ENCODE assay signal across 27 cellular contexts in genomic region chr9:108860354-108860753, GRCh38.
DNase-seq lines count a peak whose midpoint lies in the region; ATAC-seq lines count a peak whose summit lies in the region.
"Had no signal": no experiment of that assay in that cellular context is flagged by ENCODE, and none has a peak within 500 bp of the region (broad histone marks: within the 10 kb centered on the region; RNA-seq: fewer than 3 reads in every experiment).

No MANE protein-coding gene starts in this region.

- no peaks in the 10 kb centered on the region for H3K9me3 ChIP-seq in SK-N-MC (ENCODE audit: low read depth, low read length)
- H3K9me3 ChIP-seq: BLaER1, body of pancreas, pancreas, stomach, tibial artery had no signal

- ATAC-seq in HG02798 (IDR thresholded peaks at IDR 0.05; ENCODE audit: poor library complexity, unreplicated experiment) (no peak), GM21529 (IDR thresholded peaks at IDR 0.05; ENCODE audit: unreplicated experiment) (no peak)
- ATAC-seq: body of pancreas, left cardiac atrium, pancreas, SK-N-SH treated with all-trans-retinoic acid at 6 μM for 48 hours had no signal

- no peak overlapping the region for H3K9ac ChIP-seq in SK-N-MC (ENCODE audit: insufficient read length)
- H3K9ac ChIP-seq: BLaER1 had no signal

- DNase-seq in HCEC 1CT (peak; percentile 11), MV-4-11 (lab: John Stamatoyannopoulos, UW) (peak; percentile 69), SK-N-MC (ENCODE audit: low read depth, low spot score) (peak; percentile 10), fibroblast of gingiva (ENCODE audit: low read depth) (peak; percentile 32), AG08395 (ENCODE audit: low spot score) (no peak)
- DNase-seq: ACHN; activated CD4-positive, alpha-beta T cell treated with anti-CD3 and anti-CD28 coated beads for 4 hours; activated CD8-positive, alpha-beta memory T cell treated with anti-CD3 and anti-CD28 coated beads for 24 hours; activated gamma-delta T cell treated with Interleukin-2 at 50 U/mL for 16 hours; activated T-cell treated with anti-CD3 and anti-CD28 coated beads, Interleukin-2, amount 50 U/mL, for 1 hour; body of pancreas; COR-L47; foreskin melanocyte; left cardiac atrium; NCI-H146; NCI-H526 treated with DMSO at 0.1 percent for 48 hours; pancreas; retina; stimulated activated CD4-positive, alpha-beta T cell treated with anti-CD3 and anti-CD28 coated beads, Interleukin-2, amount 100 ng/mL, for 24 hours; stomach; tibial artery had no signal

- no peak overlapping the region for H3K27ac ChIP-seq in SK-N-MC
- H3K27ac ChIP-seq: BLaER1, body of pancreas, pancreas, RWPE1, stomach, tibial artery, VCaP had no signal

- no peak overlapping the region for H3K4me3 ChIP-seq in SK-N-MC
- H3K4me3 ChIP-seq: BLaER1, body of pancreas, pancreas, stomach, tibial artery had no signal

- no peaks in the 10 kb centered on the region for H3K36me3 ChIP-seq in SK-N-MC (ENCODE audit: insufficient read depth, low read length)
- H3K36me3 ChIP-seq: BLaER1, pancreas, stomach, tibial artery had no signal
